20 cellular contexts compared by ENCODE assay signal in genomic region chr1:62457955-62458354, GRCh38.
"Had no signal": no experiment of that assay in that cellular context is flagged by ENCODE, and none has a peak within 500 bp of the region (broad histone marks: within the 10 kb centered on the region; RNA-seq: fewer than 3 reads in every experiment).

No MANE protein-coding gene starts in this region.

- ATAC-seq: activated CD4-positive, CD25-positive, alpha-beta regulatory T cell treated with anti-CD3 and anti-CD28 coated beads, Interleukin-2, amount 50 U/mL, for 24 hours; gastroesophageal sphincter; heart left ventricle; left ventricle myocardium superior; mucosa of descending colon had no signal

- H3K4me1 ChIP-seq: ascending aorta, heart left ventricle, neural progenitor cell, thyroid gland had no signal

- H3K9me3 Mint-ChIP-seq: naive B cell, neural progenitor cell had no signal

- H3K27ac Mint-ChIP-seq: neural progenitor cell had no signal

- H2AFZ ChIP-seq: neural progenitor cell had no signal

- H3K4me3 ChIP-seq: ascending aorta, gastroesophageal sphincter, heart left ventricle, mucosa of descending colon, neural progenitor cell, thyroid gland had no signal

- DNase-seq: activated CD4-positive, alpha-beta T cell treated with anti-CD3 and anti-CD28 coated beads, Interleukin-2, amount 50 U/mL, for 1 hour; activated CD8-positive, alpha-beta memory T cell treated with anti-CD3 and anti-CD28 coated beads, Interleukin-2, amount 50 U/mL, for 4 hours; activated effector memory CD4-positive, alpha-beta T cell treated with anti-CD3 and anti-CD28 coated beads, Interleukin-2, amount 50 U/mL, for 16 hours; activated naive CD4-positive, alpha-beta T cell treated with anti-CD3 and anti-CD28 coated beads, Interleukin-2, amount 50 U/mL, for 16 hours; activated T-cell treated with anti-CD3 and anti-CD28 coated beads, Interleukin-2, amount 50 U/mL, for 48 hours; cerebellar nuclear complex; cortex of kidney; heart left ventricle; left ventricle myocardium superior; mesenchymal stem cell; mucosa of descending colon; naive B cell; stimulated activated CD4-positive, alpha-beta T cell treated with anti-CD3 and anti-CD28 coated beads, Interleukin-2, amount 100 ng/mL, for 24 hours; stimulated activated naive CD4-positive, alpha-beta T cell treated with Interleukin-2 at 50 U/mL for 16 hours; thyroid gland had no signal

- H3K27me3 ChIP-seq: ascending aorta, gastroesophageal sphincter, heart left ventricle, neural progenitor cell, thyroid gland had no signal

- H3K27me3 Mint-ChIP-seq: naive B cell, progenitor cell of endocrine pancreas had no signal

- H3K4me1 Mint-ChIP-seq: naive B cell had no signal

- H3K9ac ChIP-seq: neural progenitor cell had no signal

- H3K4me2 ChIP-seq: neural progenitor cell had no signal

- H3K27ac ChIP-seq: ascending aorta, gastroesophageal sphincter, heart left ventricle, neural progenitor cell, thyroid gland had no signal

- H3K9me3 ChIP-seq: ascending aorta, gastroesophageal sphincter, mucosa of descending colon, thyroid gland had no signal

- H3K4me3 Mint-ChIP-seq: naive B cell, neural progenitor cell had no signal
